8 cellular contexts compared by ENCODE assay signal in genomic region chr2:48249631-48250473, GRCh38.
A peak's percentile ranks its signal among the peaks of the same experiment; 100 is the strongest.
DNase-seq lines count a peak whose midpoint lies in the region; ATAC-seq and TF ChIP-seq lines count a peak whose summit lies in the region.

No MANE protein-coding gene starts in this region.

- POLR2A ChIA-PET in RWPE1 (lab: Yijun Ruan, JAX; ENCODE audit: low non-redundant PET), result no interaction called here

- H3K36me3 ChIP-seq in gastrocnemius medialis, result no peaks in the 10 kb centered on the region

- H3K27ac ChIP-seq in RWPE1 (peak overlapping the region; percentile 39; the same call in 1 of the 2 replicates), gastrocnemius medialis (peak overlapping the region; percentile 53 to 82 (median 66))

- CTCF ChIA-PET in RWPE1 (lab: Yijun Ruan, JAX), result no interaction called here

- DNase-seq in H4 (ENCODE audit: low spot score) (peak; percentile 56), RWPE1 (ENCODE audit: low spot score) (no peak), fibroblast of the conjunctiva (ENCODE audit: low read depth) (peak; percentile 55), gastrocnemius medialis (peak; percentile 26 to 78)

- no peak for TF ChIP-seq POLR2A in gastrocnemius medialis (IDR thresholded peaks at IDR 0.05)

- ATAC-seq in gastrocnemius medialis, result peak; percentile 78 to 85
- ATAC-seq in GM21390 (IDR thresholded peaks at IDR 0.05; ENCODE audit: unreplicated experiment), result no peak
- no peak for ATAC-seq in GM19455 (IDR thresholded peaks at IDR 0.05; ENCODE audit: unreplicated experiment)
- ATAC-seq in GM18870 (IDR thresholded peaks at IDR 0.05; ENCODE audit: unreplicated experiment), result no peak
- ATAC-seq in GM18858 (IDR thresholded peaks at IDR 0.05; ENCODE audit: unreplicated experiment), result no peak

- peak overlapping the region; percentile 12 to 38 (median 15) for H3K4me3 ChIP-seq in gastrocnemius medialis

- in situ Hi-C loops in gastrocnemius medialis (cut with MboI; ENCODE audit: low sequenced_read_pairs in 4 of 4), result loop anchor here in 1 of 4 donors (10.0 kb wide), 1 partner anchor 55 kb away; no protein-coding TSS in a partner anchor

- no peak for TF ChIP-seq CTCF in RWPE1 (conservative IDR thresholded peaks at IDR 0.05; ENCODE audit: low read depth)
- no peak for TF ChIP-seq CTCF in gastrocnemius medialis (IDR thresholded peaks at IDR 0.05 in 4 of 5, conservative IDR thresholded peaks at IDR 0.05 in 1 of 5)

- peaks cover 34 to 38% of the 10 kb centered on the region in 2 donors for H3K4me1 ChIP-seq in gastrocnemius medialis

- intact Hi-C loops in gastrocnemius medialis (cut with DNase I; ENCODE audit: low total_unique reads), result loop anchor here (2.0 to 5.0 kb wide), 2 partner anchors 57 to 92 kb away; no protein-coding TSS in a partner anchor

- no peaks in the 10 kb centered on the region for H3K27me3 ChIP-seq in gastrocnemius medialis

- H3K9me3 ChIP-seq in gastrocnemius medialis, result no peaks in the 10 kb centered on the region

Comparison
In these comparisons a context has a peak if more than half of its experiments do, and no peak if none do; other contexts are left out.
1. ATAC-seq: peak in gastrocnemius medialis (2 of 2); none in GM21390 (single experiment), GM19455 (single experiment), GM18870 (single experiment) and GM18858 (single experiment).